ENCODE assay signal across 12 cellular contexts in genomic region chr2:111662039-111662740, GRCh38.
DNase-seq lines count a peak whose midpoint lies in the region; ATAC-seq and TF ChIP-seq lines count a peak whose summit lies in the region.
"Had no signal": no experiment of that assay in that cellular context is flagged by ENCODE, and none has a peak within 500 bp of the region (broad histone marks: within the 10 kb centered on the region; RNA-seq: fewer than 3 reads in every experiment).

No MANE protein-coding gene starts in this region.

- in situ Hi-C loops in KBM-7 (cut with MboI; ENCODE audit: low pct_unique_long_range_greater_than_20kb, low sequenced_read_pairs) (no loop called here), GM13977 (cut with MboI; ENCODE audit: low pct_unique_long_range_greater_than_20kb, low sequenced_read_pairs, unreplicated experiment) (no loop called here)

- H3K4me1 Mint-ChIP-seq in MCF 10A (ENCODE audit: insufficient read depth, unreplicated experiment) = peaks cover 47% of the 10 kb centered on the region
- H3K4me1 Mint-ChIP-seq: activated naive CD4-positive, alpha-beta T cell treated with anti-CD3 and anti-CD28 coated beads, Interleukin-2, amount 50 U/mL, for 24 hours had no signal

- H3K4me3 ChIP-seq in breast epithelium (no peak overlapping the region), SJSA1 (no peak overlapping the region), fibroblast of lung (replicated peaks in 1 of 4; ENCODE audit: control extremely low read depth in 1 of 4, insufficient read depth in 1 of 4, low read depth in 3 of 4, low read length in 4 of 4) (no peak overlapping the region)
- H3K4me3 ChIP-seq: thoracic aorta had no signal

- no peaks in the 10 kb centered on the region for H3K27me3 Mint-ChIP-seq in MCF 10A (ENCODE audit: insufficient read depth, unreplicated experiment)
- H3K27me3 Mint-ChIP-seq: activated naive CD4-positive, alpha-beta T cell treated with anti-CD3 and anti-CD28 coated beads, Interleukin-2, amount 50 U/mL, for 24 hours; B cell had no signal

- no peaks in the 10 kb centered on the region for H3K4me1 ChIP-seq in breast epithelium
- peaks cover 42% of the 10 kb centered on the region for H3K4me1 ChIP-seq in SJSA1 (replicated peaks)
- H3K4me1 ChIP-seq in fibroblast of lung (ENCODE audit: control insufficient read depth, extremely low read depth, insufficient read depth, low read length) = peaks cover 30% of the 10 kb centered on the region

- H3K27ac ChIP-seq in breast epithelium = peak overlapping the region in 1 of 2 donors; percentile 16
- no peak overlapping the region for H3K27ac ChIP-seq in SJSA1
- H3K27ac ChIP-seq in fibroblast of lung (ENCODE audit: insufficient read depth, low read length) = peak overlapping the region; percentile 33
- H3K27ac ChIP-seq: thoracic aorta had no signal

- DNase-seq in MCF 10A (ENCODE audit: unreplicated experiment) = peak; percentile 67
- DNase-seq in breast epithelium (ENCODE audit: low spot score in 2 of 2) = no peak
- DNase-seq in SJSA1 (ENCODE audit: low read depth in 1 of 2, low spot score in 2 of 2) = peak; percentile 50 to 57
- DNase-seq in fibroblast of lung (ENCODE audit: low read depth in 2 of 2) = peak; percentile 76 to 85
- no peak for DNase-seq in KBM-7
- no peak for DNase-seq in GM13977 (ENCODE audit: low spot score)
- no peak for DNase-seq in activated naive CD4-positive, alpha-beta T cell (lab: John Stamatoyannopoulos, UW)
- DNase-seq: NCI-H510A had no signal

- TF ChIP-seq CTCF in MCF 10A (IDR thresholded peaks at IDR 0.05; ENCODE audit: unreplicated experiment) (no peak), breast epithelium (IDR thresholded peaks at IDR 0.05) (no peak), fibroblast of lung (conservative IDR thresholded peaks at IDR 0.05 in 1 of 2, IDR thresholded peaks at IDR 0.05 in 1 of 2; ENCODE audit: low read depth in 1 of 2, low read length in 2 of 2) (no peak), GM13977 (IDR thresholded peaks at IDR 0.05; ENCODE audit: extremely low read depth, insufficient read depth, missing control alignments) (no peak)

- peak overlapping the region; percentile 99 for H3K27ac Mint-ChIP-seq in MCF 10A (ENCODE audit: low read depth, unreplicated experiment)
- H3K27ac Mint-ChIP-seq: B cell had no signal

- no peak overlapping the region for H2AFZ ChIP-seq in fibroblast of lung (ENCODE audit: low read length)

- H3K36me3 ChIP-seq in breast epithelium = no peaks in the 10 kb centered on the region
- H3K36me3 ChIP-seq in SJSA1 = no peaks in the 10 kb centered on the region
- no peaks in the 10 kb centered on the region for H3K36me3 ChIP-seq in fibroblast of lung (ENCODE audit: control insufficient read depth, insufficient read depth, low read length)
- H3K36me3 ChIP-seq: thoracic aorta had no signal

- intact Hi-C loops in MCF 10A (cut with micrococcal nuclease) (loop anchor here (5.0 kb wide), 1 partner anchor 35 kb away; no protein-coding TSS in a partner anchor), breast epithelium (cut with DNase I; ENCODE audit: low total_unique reads) (no loop called here)

- TF ChIP-seq POLR2A in breast epithelium (IDR thresholded peaks at IDR 0.05) = no peak

- no peak overlapping the region for H3K9ac ChIP-seq in fibroblast of lung (ENCODE audit: insufficient read depth, low read length)

- BruUV-seq in MCF 10A (replicated peaks; lab: Mats Ljungman, UMichigan) = no TSS peak

- H3K36me3 Mint-ChIP-seq in MCF 10A (ENCODE audit: insufficient read depth, unreplicated experiment) = peaks cover 6% of the 10 kb centered on the region
- H3K36me3 Mint-ChIP-seq: activated naive CD4-positive, alpha-beta T cell treated with anti-CD3 and anti-CD28 coated beads, Interleukin-2, amount 50 U/mL, for 24 hours had no signal

- peak overlapping the region; percentile 53 for H3K4me3 Mint-ChIP-seq in MCF 10A (ENCODE audit: unreplicated experiment)
- H3K4me3 Mint-ChIP-seq: activated naive CD4-positive, alpha-beta T cell treated with anti-CD3 and anti-CD28 coated beads, Interleukin-2, amount 50 U/mL, for 24 hours; B cell had no signal

- H3K9me3 ChIP-seq in breast epithelium = no peaks in the 10 kb centered on the region
- H3K9me3 ChIP-seq in SJSA1 (replicated peaks) = no peaks in the 10 kb centered on the region
- no peaks in the 10 kb centered on the region for H3K9me3 ChIP-seq in fibroblast of lung (ENCODE audit: control insufficient read depth, insufficient read depth, low read depth, low read length)
- H3K9me3 ChIP-seq: thoracic aorta had no signal

- no peaks in the 10 kb centered on the region for H3K27me3 ChIP-seq in breast epithelium
- no peaks in the 10 kb centered on the region for H3K27me3 ChIP-seq in SJSA1 (replicated peaks)
- H3K27me3 ChIP-seq in fibroblast of lung (ENCODE audit: control insufficient read depth, insufficient read depth, low read length) = no peaks in the 10 kb centered on the region

- POLR2A ChIA-PET in MCF 10A (lab: Yijun Ruan, JAX) = interaction anchor here (0.6 to 2.6 kb wide), 7 partner anchors 17 to 44 kb away, joined by 3 to 22 read pairs (median 4); no protein-coding TSS in a partner anchor

- no peaks in the 10 kb centered on the region for H3K79me2 ChIP-seq in fibroblast of lung (ENCODE audit: control insufficient read depth, insufficient read depth, low read length)

- H3K4me2 ChIP-seq in fibroblast of lung (ENCODE audit: extremely low read depth, insufficient read depth, low read length) = no peak overlapping the region

- H4K20me1 ChIP-seq in fibroblast of lung (ENCODE audit: control insufficient read depth, extremely low read depth, insufficient read depth, low read length) = no peaks in the 10 kb centered on the region

- CTCF ChIA-PET in MCF 10A (lab: Yijun Ruan, JAX) = interaction anchor here (1.1 to 3.8 kb wide), 4 partner anchors 8 to 36 kb away, joined by 4 to 12 read pairs (median 5); no protein-coding TSS in a partner anchor

- no peak for ATAC-seq in GM19395 (IDR thresholded peaks at IDR 0.05; ENCODE audit: unreplicated experiment)

- no peaks in the 10 kb centered on the region for H3K9me3 Mint-ChIP-seq in MCF 10A (ENCODE audit: unreplicated experiment)
- H3K9me3 Mint-ChIP-seq: activated naive CD4-positive, alpha-beta T cell treated with anti-CD3 and anti-CD28 coated beads, Interleukin-2, amount 50 U/mL, for 24 hours had no signal

Comparison
In these comparisons a context has a peak if more than half of its experiments do, and no peak if none do; other contexts are left out.
1. DNase-seq: peak in MCF 10A (single experiment), SJSA1 (2 of 2) and fibroblast of lung (2 of 2); none in breast epithelium (0 of 2), KBM-7 (single experiment), GM13977 (single experiment) and activated naive CD4-positive, alpha-beta T cell (0 of 4).